ENCODE assay signal across 17 cellular contexts in genomic region chr5:88438006-88438405, GRCh38.
DNase-seq lines count a peak whose midpoint lies in the region; ATAC-seq and TF ChIP-seq lines count a peak whose summit lies in the region.
"Had no signal": no experiment of that assay in that cellular context is flagged by ENCODE, and none has a peak within 500 bp of the region (broad histone marks: within the 10 kb centered on the region; RNA-seq: fewer than 3 reads in every experiment).

No MANE protein-coding gene starts in this region.

- TF ChIP-seq RAD21 in HCT116 (IDR thresholded peaks at IDR 0.05; ENCODE audit: low read depth) = no peak

- no peak overlapping the region for H3K27ac ChIP-seq in HCT116 (ENCODE audit: low read depth, low read length)
- H3K27ac ChIP-seq in SJCRH30 = no peak overlapping the region
- H3K27ac ChIP-seq: upper lobe of left lung had no signal

- peaks cover 0 to 9% of the 10 kb centered on the region in 2 donors for H3K4me1 Mint-ChIP-seq in natural killer cell
- H3K4me1 Mint-ChIP-seq in WTC11 = peaks cover 11% of the 10 kb centered on the region
- H3K4me1 Mint-ChIP-seq: stimulated activated effector memory CD8-positive, alpha-beta T cell treated with anti-CD3 and anti-CD28 coated beads, Interleukin-12 subunit alpha, Interleukin-12 subunit beta, amount 100 ng/mL, for 72 hours had no signal

- H3K27me3 ChIP-seq in HCT116 (ENCODE audit: insufficient read depth, low read length) (no peaks in the 10 kb centered on the region), SJCRH30 (no peaks in the 10 kb centered on the region)
- H3K27me3 ChIP-seq: upper lobe of left lung had no signal

- peak overlapping the region in 1 of 2 experiments; percentile 35; a peak in 1 of 4 replicates for H3K4me3 ChIP-seq in HCT116 (replicated peaks in 1 of 2; ENCODE audit: low read depth in 1 of 2, low read length in 2 of 2)
- H3K4me3 ChIP-seq in SJCRH30 = no peak overlapping the region
- H3K4me3 ChIP-seq: upper lobe of left lung had no signal

- CTCF ChIA-PET in HCT116 (lab: Charles Lee) = no interaction called here
- CTCF ChIA-PET in WTC11 (lab: Charles Lee) = no interaction called here

- POLR2A ChIA-PET in HCT116 (lab: Charles Lee) (no interaction called here), WTC11 (lab: Charles Lee) (no interaction called here)

- H3K4me1 ChIP-seq in HCT116 (ENCODE audit: control insufficient read depth in 1 of 2, insufficient read depth in 2 of 2, low read length in 2 of 2) = peaks cover 3 to 17% of the 10 kb centered on the region in 2 experiments; a peak in 3 of 4 replicates
- peaks cover 9% of the 10 kb centered on the region for H3K4me1 ChIP-seq in SJCRH30
- H3K4me1 ChIP-seq: upper lobe of left lung had no signal

- no peaks in the 10 kb centered on the region for H3K9me3 ChIP-seq in HCT116 (ENCODE audit: control insufficient read depth in 1 of 2, insufficient read depth in 1 of 2, low read depth in 1 of 2, low read length in 2 of 2)
- H3K9me3 ChIP-seq in SJCRH30 (replicated peaks) = no peaks in the 10 kb centered on the region
- H3K9me3 ChIP-seq: upper lobe of left lung had no signal

- TF ChIP-seq POLR2A in HCT116 (IDR thresholded peaks at IDR 0.05; ENCODE audit: borderline replicate concordance, extremely low read depth, insufficient read depth, insufficient read length) = no peak

- no peaks in the 10 kb centered on the region for H3K79me2 ChIP-seq in HCT116 (ENCODE audit: insufficient read depth, low read length)

- H3K27me3 Mint-ChIP-seq in natural killer cell (ENCODE audit: low read depth in 2 of 2) (peaks cover 8 to 12% of the 10 kb centered on the region in 2 donors), WTC11 (ENCODE audit: low read depth) (no peaks in the 10 kb centered on the region)

- H3K4me3 Mint-ChIP-seq in natural killer cell (no peak overlapping the region), WTC11 (no peak overlapping the region)
- H3K4me3 Mint-ChIP-seq: stimulated activated effector memory CD8-positive, alpha-beta T cell treated with anti-CD3 and anti-CD28 coated beads, Interleukin-12 subunit alpha, Interleukin-12 subunit beta, amount 100 ng/mL, for 72 hours had no signal

- DNase-seq in AG08395 (ENCODE audit: low spot score) (peak; percentile 36), HCT116 (ENCODE audit: low read depth, low spot score) (peak; percentile 8), SJCRH30 (peak; percentile 6 to 22), foreskin melanocyte (peak; percentile 71), natural killer cell (no peak), WTC11 (ENCODE audit: low spot score) (no peak), G401 (ENCODE audit: low spot score) (no peak)
- no peak for DNase-seq in activated T-cell treated with anti-CD3 and anti-CD28 coated beads, Interleukin-2, amount 50 U/mL, for 48 hours
- DNase-seq: dermis blood vessel endothelial cell, hippocampal formation, left colon, NCI-H1694 treated with DMSO at 0.1 percent for 48 hours, NCI-H510A treated with DMSO at 0.1 percent for 48 hours, small intestine, upper lobe of left lung had no signal

- RAD21 ChIA-PET in HCT116 (lab: Charles Lee; ENCODE audit: low non-redundant PET in 1 of 2, low total read pairs in 2 of 2, uncharacterized antibody in 2 of 2, unreplicated experiment in 2 of 2) = no interaction called here

- BruUV-seq in HCT116 (replicated peaks; lab: Mats Ljungman, UMichigan) = no TSS peak

- TF ChIP-seq CTCF in HCT116 (IDR thresholded peaks at IDR 0.05 in 2 of 3, conservative IDR thresholded peaks at IDR 0.05 in 1 of 3; ENCODE audit: borderline replicate concordance in 1 of 3, insufficient read depth in 1 of 3, low read depth in 2 of 3, low read length in 2 of 3) (no peak), natural killer cell (IDR thresholded peaks at IDR 0.05) (no peak), WTC11 (IDR thresholded peaks at IDR 0.05) (no peak)

- H3K9ac ChIP-seq in HCT116 (ENCODE audit: low read length) = no peak overlapping the region

- H3K36me3 Mint-ChIP-seq in natural killer cell (no peaks in the 10 kb centered on the region), WTC11 (no peaks in the 10 kb centered on the region)
- H3K36me3 Mint-ChIP-seq: stimulated activated effector memory CD8-positive, alpha-beta T cell treated with anti-CD3 and anti-CD28 coated beads, Interleukin-12 subunit alpha, Interleukin-12 subunit beta, amount 100 ng/mL, for 72 hours had no signal

- H3K4me2 ChIP-seq in HCT116 (ENCODE audit: low read length) = peak overlapping the region; percentile 62

- no peaks in the 10 kb centered on the region for H4K20me1 ChIP-seq in HCT116 (ENCODE audit: insufficient read depth)

- H3K36me3 ChIP-seq in HCT116 (ENCODE audit: control insufficient read depth in 1 of 2, insufficient read depth in 2 of 2, low read length in 2 of 2) (no peaks in the 10 kb centered on the region), SJCRH30 (no peaks in the 10 kb centered on the region)
- H3K36me3 ChIP-seq: upper lobe of left lung had no signal

- H3K9me3 Mint-ChIP-seq in natural killer cell = peaks cover 0 to 4% of the 10 kb centered on the region in 2 donors
- H3K9me3 Mint-ChIP-seq in WTC11 = peaks cover 11% of the 10 kb centered on the region
- H3K9me3 Mint-ChIP-seq: stimulated activated effector memory CD8-positive, alpha-beta T cell treated with anti-CD3 and anti-CD28 coated beads, Interleukin-12 subunit alpha, Interleukin-12 subunit beta, amount 100 ng/mL, for 72 hours had no signal

- H3K27ac Mint-ChIP-seq in natural killer cell (no peak overlapping the region), WTC11 (no peak overlapping the region)
- H3K27ac Mint-ChIP-seq: stimulated activated effector memory CD8-positive, alpha-beta T cell treated with anti-CD3 and anti-CD28 coated beads, Interleukin-12 subunit alpha, Interleukin-12 subunit beta, amount 100 ng/mL, for 72 hours had no signal

- ATAC-seq in HCT116 = peak; percentile 84
- no peak for ATAC-seq in natural killer cell
- no peak for ATAC-seq in WTC11
- ATAC-seq: activated CD4-positive, CD25-positive, alpha-beta regulatory T cell treated with anti-CD3 and anti-CD28 coated beads, Interleukin-2, amount 50 U/mL, for 24 hours; left colon; stimulated activated effector memory CD8-positive, alpha-beta T cell treated with anti-CD3 and anti-CD28 coated beads, Interleukin-12 subunit alpha, Interleukin-12 subunit beta, amount 100 ng/mL, for 72 hours had no signal

- no peak overlapping the region for H2AFZ ChIP-seq in HCT116 (ENCODE audit: low read depth, low read length, poor library complexity, severe bottlenecking)

- H3K9me2 ChIP-seq in HCT116 (ENCODE audit: insufficient read depth) = no peaks in the 10 kb centered on the region

- in situ Hi-C loops in G401 (cut with HindIII; ENCODE audit: low sequenced_read_pairs) = no loop called here

- intact Hi-C loops in HCT116 (cut with micrococcal nuclease) = no loop called here
- intact Hi-C loops in natural killer cell (cut with micrococcal nuclease) = no loop called here

TF ChIP-seq in HCT116, 20 proteins besides CTCF, POLR2A, EP300 and RAD21:
- TF ChIP-seq JUND (IDR thresholded peaks at IDR 0.05) (peak; percentile 24; the same call in 1 of the 2 replicates), EZH2 (IDR thresholded peaks at IDR 0.05) (no peak), FOSL1 (IDR thresholded peaks at IDR 0.05; ENCODE audit: low read depth) (0 out of 2 replicates have a peak, but pooled peaks have one; percentile 12)

TF ChIP-seq in WTC11, 78 proteins besides CTCF, POLR2A, EP300 and RAD21 (continues in another document):
- TF ChIP-seq USF2 (CRISPR knock-in tag; IDR thresholded peaks at IDR 0.05) (no peak), EMX1 (CRISPR knock-in tag; IDR thresholded peaks at IDR 0.05) (no peak), ERG (CRISPR knock-in tag; IDR thresholded peaks at IDR 0.05) (no peak), TEAD4 (CRISPR knock-in tag; IDR thresholded peaks at IDR 0.05) (no peak), HMGXB4 (CRISPR knock-in tag; IDR thresholded peaks at IDR 0.05) (no peak)

Comparison
In these comparisons a context has a peak if more than half of its experiments do, and no peak if none do; other contexts are left out.
1. DNase-seq: peak in AG08395 (single experiment), HCT116 (single experiment), SJCRH30 (2 of 2) and foreskin melanocyte (single experiment); none in natural killer cell (single experiment), WTC11 (single experiment), G401 (single experiment) and activated T-cell treated with anti-CD3 and anti-CD28 coated beads, Interleukin-2, amount 50 U/mL, for 48 hours (0 of 2).